12 cellular contexts compared by ENCODE assay signal in genomic region chr12:89566615-89567014, GRCh38. TPM values are rescaled to one million over a fixed set of nuclear protein-coding genes. Genes with fewer than 3 reads are reported as not detected.
A peak's percentile ranks its signal among the peaks of the same experiment; 100 is the strongest.
DNase-seq lines count a peak whose midpoint lies in the region; ATAC-seq and TF ChIP-seq lines count a peak whose summit lies in the region.
"Had no signal": no experiment of that assay in that cellular context is flagged by ENCODE, and none has a peak within 500 bp of the region (broad histone marks: within the 10 kb centered on the region; RNA-seq: fewer than 3 reads in every experiment).

No MANE protein-coding gene starts in this region.

- no peak overlapping the region for H3K27ac Mint-ChIP-seq in activated naive CD8-positive, alpha-beta T cell treated with anti-CD3 and anti-CD28 coated beads, Interleukin-2, amount 50 U/mL, for 24 hours
- H3K27ac Mint-ChIP-seq in activated naive CD8-positive, alpha-beta T cell treated with anti-CD3 and anti-CD28 coated beads for 36 hours = no peak overlapping the region
- H3K27ac Mint-ChIP-seq in type B pancreatic cell = peak overlapping the region; percentile 79

- H3K36me3 Mint-ChIP-seq in activated naive CD8-positive, alpha-beta T cell treated with anti-CD3 and anti-CD28 coated beads, Interleukin-2, amount 50 U/mL, for 24 hours (ENCODE audit: low read depth) = peaks cover 3% of the 10 kb centered on the region
- peaks cover 1% of the 10 kb centered on the region for H3K36me3 Mint-ChIP-seq in activated naive CD8-positive, alpha-beta T cell treated with anti-CD3 and anti-CD28 coated beads for 36 hours
- H3K36me3 Mint-ChIP-seq in type B pancreatic cell = no peaks in the 10 kb centered on the region

- no peak overlapping the region for H3K4me3 ChIP-seq in fibroblast of mammary gland (ENCODE audit: control insufficient read depth, low read depth, low read length)
- H3K4me3 ChIP-seq: mucosa of descending colon had no signal

- no peak overlapping the region for H3K4me3 Mint-ChIP-seq in activated naive CD8-positive, alpha-beta T cell treated with anti-CD3 and anti-CD28 coated beads, Interleukin-2, amount 50 U/mL, for 24 hours
- no peak overlapping the region for H3K4me3 Mint-ChIP-seq in activated naive CD8-positive, alpha-beta T cell treated with anti-CD3 and anti-CD28 coated beads for 36 hours
- H3K4me3 Mint-ChIP-seq in type B pancreatic cell = peak overlapping the region; percentile 5

- H3K9me3 Mint-ChIP-seq in activated naive CD8-positive, alpha-beta T cell treated with anti-CD3 and anti-CD28 coated beads, Interleukin-2, amount 50 U/mL, for 24 hours = no peaks in the 10 kb centered on the region
- H3K9me3 Mint-ChIP-seq in activated naive CD8-positive, alpha-beta T cell treated with anti-CD3 and anti-CD28 coated beads for 36 hours = no peaks in the 10 kb centered on the region
- H3K9me3 Mint-ChIP-seq in type B pancreatic cell = no peaks in the 10 kb centered on the region

- H3K27me3 Mint-ChIP-seq in activated naive CD8-positive, alpha-beta T cell treated with anti-CD3 and anti-CD28 coated beads, Interleukin-2, amount 50 U/mL, for 24 hours = peaks cover 3% of the 10 kb centered on the region
- H3K27me3 Mint-ChIP-seq in activated naive CD8-positive, alpha-beta T cell treated with anti-CD3 and anti-CD28 coated beads for 36 hours = no peaks in the 10 kb centered on the region
- H3K27me3 Mint-ChIP-seq in type B pancreatic cell = peaks cover 3% of the 10 kb centered on the region

- peaks cover 14% of the 10 kb centered on the region for H3K4me1 Mint-ChIP-seq in activated naive CD8-positive, alpha-beta T cell treated with anti-CD3 and anti-CD28 coated beads, Interleukin-2, amount 50 U/mL, for 24 hours
- peaks cover 9% of the 10 kb centered on the region for H3K4me1 Mint-ChIP-seq in activated naive CD8-positive, alpha-beta T cell treated with anti-CD3 and anti-CD28 coated beads for 36 hours
- peaks cover 16% of the 10 kb centered on the region for H3K4me1 Mint-ChIP-seq in type B pancreatic cell (ENCODE audit: unreplicated experiment)

- peak; percentile 94 for ATAC-seq in activated naive CD8-positive, alpha-beta T cell treated with anti-CD3 and anti-CD28 coated beads, Interleukin-2, amount 50 U/mL, for 24 hours
- no peak for ATAC-seq in Right ventricle myocardium inferior
- ATAC-seq in GM19397 (IDR thresholded peaks at IDR 0.05; ENCODE audit: unreplicated experiment) = no peak
- ATAC-seq: mucosa of descending colon had no signal

- DNase-seq in activated naive CD8-positive, alpha-beta T cell treated with anti-CD3 and anti-CD28 coated beads, Interleukin-2, amount 50 U/mL, for 24 hours = no peak
- no peak for DNase-seq in activated naive CD8-positive, alpha-beta T cell treated with anti-CD3 and anti-CD28 coated beads for 36 hours
- DNase-seq in NCI-H774 (lab: John Stamatoyannopoulos, UW) (peak; percentile 11), fibroblast of mammary gland (ENCODE audit: low read depth) (peak; percentile 35), type B pancreatic cell (ENCODE audit: extremely low spot score, unreplicated experiment) (no peak), Right ventricle myocardium inferior (ENCODE audit: missing footprints) (no peak), midbrain (lab: John Stamatoyannopoulos, UW) (no peak)
- DNase-seq: activated effector memory CD4-positive, alpha-beta T cell treated with anti-CD3 and anti-CD28 coated beads, Interleukin-2, amount 50 U/mL, for 16 hours; mucosa of descending colon; NK-92 treated with Interleukin-12 subunit alpha and Interleukin-12 subunit beta, amount 100 ng/mL, for 24 hours; stimulated activated CD4-positive, alpha-beta T cell treated with anti-CD3 and anti-CD28 coated beads, Interleukin-4, amount 100 ng/mL, for 4 hours had no signal

- no peak for TF ChIP-seq CTCF in fibroblast of mammary gland (conservative IDR thresholded peaks at IDR 0.05; ENCODE audit: control insufficient read depth, insufficient read depth, low read depth, low read length)
- TF ChIP-seq CTCF in type B pancreatic cell (conservative IDR thresholded peaks at IDR 0.05) = no peak

- intact Hi-C loops in Right ventricle myocardium inferior (cut with DNase I) = no loop called here

RNA-seq across cellular contexts. Expression of gene POC1B, which starts 40.8 kb away (rescaled TPM):
- 10 to 100 TPM; 18.8 to 19.2 TPM for total RNA-seq in activated naive CD8-positive, alpha-beta T cell treated with anti-CD3 and anti-CD28 coated beads for 36 hours
- total RNA-seq in type B pancreatic cell (ENCODE audit: low replicate concordance) = 15.3 and 15.8 TPM in 2 replicates
- 6.7 TPM for total RNA-seq in Right ventricle myocardium inferior

RNA-seq across cellular contexts. Expression of gene GALNT4, which starts 42.0 kb away (rescaled TPM):
- 1 to 10 TPM; 5.4 to 5.7 TPM for total RNA-seq in activated naive CD8-positive, alpha-beta T cell treated with anti-CD3 and anti-CD28 coated beads for 36 hours
- total RNA-seq in type B pancreatic cell (ENCODE audit: low replicate concordance) = 8.7 and 10.1 TPM in 2 replicates
- total RNA-seq in Right ventricle myocardium inferior = 2.3 TPM

Comparison
In these comparisons a context has a peak if more than half of its experiments do, and no peak if none do; other contexts are left out.
1. DNase-seq: peak in NCI-H774 (single experiment) and fibroblast of mammary gland (single experiment); none in activated naive CD8-positive, alpha-beta T cell treated with anti-CD3 and anti-CD28 coated beads, Interleukin-2, amount 50 U/mL, for 24 hours (single experiment), activated naive CD8-positive, alpha-beta T cell treated with anti-CD3 and anti-CD28 coated beads for 36 hours (single experiment), type B pancreatic cell (single experiment), Right ventricle myocardium inferior (single experiment) and midbrain (single experiment).